Comparison of ENCODE assay signal across 19 cellular contexts in the genomic region with DNA sequence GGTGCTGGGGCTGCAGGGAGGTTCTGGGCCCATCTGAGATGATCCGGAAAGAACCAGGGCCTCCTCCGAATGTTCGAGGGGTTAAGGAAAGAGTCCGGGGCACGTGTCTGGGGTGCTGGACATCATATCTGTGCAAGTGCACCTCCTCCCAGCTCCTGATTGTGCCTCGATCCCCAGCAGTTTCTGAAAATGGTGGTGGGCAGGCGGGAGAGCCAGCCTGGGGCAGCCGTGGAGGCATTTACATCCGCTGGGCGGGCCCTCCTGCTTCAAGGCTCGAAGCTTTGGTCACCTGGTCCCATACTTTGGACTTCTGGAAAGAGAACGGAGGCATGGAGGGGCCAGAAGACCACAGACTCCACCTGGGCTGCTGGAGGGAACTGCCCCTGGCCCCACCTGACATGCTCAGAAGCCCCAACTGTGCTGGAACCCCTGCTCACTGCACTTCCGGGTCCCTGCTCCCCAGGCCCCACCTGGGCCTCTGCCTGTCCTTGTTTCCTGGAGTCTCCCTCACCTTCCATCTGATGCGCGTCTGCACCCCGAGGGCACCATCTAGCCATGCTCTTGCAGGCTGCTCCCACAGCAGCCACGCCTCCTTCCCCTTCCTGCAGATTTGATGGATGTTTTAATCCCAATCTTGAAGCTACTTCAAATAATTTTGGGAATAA.
"Had no signal": no experiment of that assay in that cellular context is flagged by ENCODE, and none has a peak within 500 bp of the region (broad histone marks: within the 10 kb centered on the region; RNA-seq: fewer than 3 reads in every experiment).

No MANE protein-coding gene starts in this region.

- H3K27me3 ChIP-seq: dorsolateral prefrontal cortex, suprapubic skin, thyroid gland, upper lobe of left lung, uterus had no signal

- H3K4me3 ChIP-seq: coronary artery, dorsolateral prefrontal cortex, heart right ventricle, lung, suprapubic skin, thyroid gland, upper lobe of left lung, uterus had no signal

- DNase-seq: dorsolateral prefrontal cortex; effector CD8-positive, alpha-beta T cell; heart right ventricle; hypothalamus; mesenchymal stem cell; midbrain; small intestine; stimulated activated CD4-positive, alpha-beta T cell treated with anti-CD3 and anti-CD28 coated beads, Interleukin-2, amount 100 ng/mL, for 48 hours; stimulated activated naive CD8-positive, alpha-beta T cell treated with anti-CD3 and anti-CD28 coated beads, Interleukin-15, Interleukin-2, amounts not matched to agents 100 U/mL and 50 U/mL, for 24 hours; thyroid gland; uterus had no signal

- H3K9me3 ChIP-seq: heart right ventricle, suprapubic skin, thyroid gland, upper lobe of left lung, uterus had no signal

- H3K36me3 ChIP-seq: heart right ventricle, suprapubic skin, thyroid gland, upper lobe of left lung, uterus had no signal

- ATAC-seq: esophagus mucosa; heart right ventricle; left lobe of liver; natural killer cell treated with Interleukin-12 subunit alpha and Interleukin-12 subunit beta and Interleukin-15 and Interleukin-18, amount 100 ng/mL, for 72 hours; stimulated activated effector memory CD8-positive, alpha-beta T cell treated with anti-CD3 and anti-CD28 coated beads, Interleukin-12 subunit alpha, Interleukin-12 subunit beta, amount 100 ng/mL, for 72 hours; stimulated activated naive CD8-positive, alpha-beta T cell treated with anti-CD3 and anti-CD28 coated beads, Interleukin-15, Interleukin-2, amounts not matched to agents 100 U/mL and 50 U/mL, for 24 hours had no signal

- H3K4me1 ChIP-seq: thyroid gland, upper lobe of left lung, uterus had no signal

- H3K27ac ChIP-seq: coronary artery, dorsolateral prefrontal cortex, heart right ventricle, suprapubic skin, thyroid gland, upper lobe of left lung, uterus had no signal
